9 cellular contexts compared by ENCODE assay signal in the genomic region with DNA sequence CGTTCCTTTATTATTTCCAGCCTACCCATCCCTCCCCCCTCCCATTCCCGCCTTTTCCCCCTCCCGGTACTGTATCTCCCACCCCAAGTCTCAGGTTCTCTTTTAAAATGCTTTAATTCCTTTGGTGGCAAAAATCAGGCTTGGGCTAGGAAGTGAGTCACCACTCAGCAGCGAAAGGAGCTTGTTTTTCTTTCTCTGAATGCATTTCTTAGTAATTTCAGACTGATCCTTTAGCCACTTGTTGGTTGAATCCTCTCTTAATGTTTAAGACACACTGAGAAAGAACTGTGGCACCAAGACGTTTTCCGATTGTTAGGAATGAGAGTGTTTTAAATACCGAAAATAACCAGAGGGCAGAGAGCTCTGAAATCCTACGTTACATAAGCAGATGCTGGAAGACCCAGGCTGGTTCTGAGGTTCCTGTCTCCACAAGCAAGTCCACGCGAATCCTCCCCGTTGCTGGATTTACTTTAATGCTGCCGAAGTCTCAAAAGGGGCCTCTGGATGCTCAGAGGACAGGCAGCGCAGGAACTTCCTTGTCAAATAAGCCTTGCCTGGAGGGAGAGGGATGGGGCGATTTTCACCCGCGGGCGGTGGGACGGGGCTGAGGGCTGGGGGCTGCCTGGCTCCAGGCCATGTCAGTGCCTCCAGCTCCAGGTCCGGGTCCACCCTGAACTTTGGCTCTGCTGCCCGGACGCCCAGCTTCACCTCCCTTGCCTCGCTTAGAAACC. TPM values are rescaled to one million over a fixed set of nuclear protein-coding genes. Genes with fewer than 3 reads are reported as not detected.
DNase-seq lines count a peak whose midpoint lies in the region; ATAC-seq and TF ChIP-seq lines count a peak whose summit lies in the region.
"Had no signal": no experiment of that assay in that cellular context is flagged by ENCODE, and none has a peak within 500 bp of the region (broad histone marks: within the 10 kb centered on the region; RNA-seq: fewer than 3 reads in every experiment).

No MANE protein-coding gene starts in this region.

- H3K36me3 ChIP-seq in H7 (replicated peaks; ENCODE audit: control insufficient read depth, insufficient read depth, low read length) (no peaks in the 10 kb centered on the region), right atrium auricular region (no peaks in the 10 kb centered on the region)

- peak overlapping the region; percentile 2 for H3K4me3 Mint-ChIP-seq in activated CD4-positive, alpha-beta memory T cell treated with anti-CD3 and anti-CD28 coated beads for 36 hours

- POLR2A ChIA-PET in activated CD4-positive, alpha-beta memory T cell treated with anti-CD3 and anti-CD28 coated beads for 36 hours (lab: Charles Lee): interaction anchor here (0.7 kb wide), 1 partner anchor 180 kb away, joined by 3 read pairs; the partner anchor contains the start of gene CMSS1

- DNase-seq in H7 (peak; percentile 30), right atrium auricular region (ENCODE audit: low spot score) (peak; percentile 68), retinal pigment epithelial cell (ENCODE audit: low read depth) (peak; percentile 71)
- no peak for DNase-seq in activated CD4-positive, alpha-beta memory T cell treated with anti-CD3 and anti-CD28 coated beads for 36 hours
- DNase-seq: naive B cell had no signal

- H3K9me3 Mint-ChIP-seq in activated CD4-positive, alpha-beta memory T cell treated with anti-CD3 and anti-CD28 coated beads for 36 hours: no peaks in the 10 kb centered on the region

- peaks cover 0 to 11% of the 10 kb centered on the region in 2 donors for H3K4me1 ChIP-seq in right atrium auricular region

- H3K4me3 ChIP-seq in H7 (ENCODE audit: insufficient read depth, low read depth, low read length) (peak overlapping the region; percentile 60), right atrium auricular region (peak overlapping the region; percentile 57 to 61), retinal pigment epithelial cell (ENCODE audit: low read length) (peak overlapping the region; percentile 86)

- peaks cover 50% of the 10 kb centered on the region for H3K27me3 Mint-ChIP-seq in activated CD4-positive, alpha-beta memory T cell treated with anti-CD3 and anti-CD28 coated beads for 36 hours

- H3K9me3 ChIP-seq in right atrium auricular region: no peaks in the 10 kb centered on the region

- H3K27me3 ChIP-seq in H7 (ENCODE audit: control insufficient read depth, insufficient read depth, low read length): peaks cover 13% of the 10 kb centered on the region
- H3K27me3 ChIP-seq in right atrium auricular region: no peaks in the 10 kb centered on the region

- ATAC-seq in HG03571 (IDR thresholded peaks at IDR 0.05; ENCODE audit: unreplicated experiment) (no peak), GM19395 (IDR thresholded peaks at IDR 0.05; ENCODE audit: unreplicated experiment) (no peak), HG03354 (IDR thresholded peaks at IDR 0.05; ENCODE audit: poor library complexity, severe bottlenecking, unreplicated experiment) (no peak), GM21360 (IDR thresholded peaks at IDR 0.05; ENCODE audit: unreplicated experiment) (no peak)

- intact Hi-C loops in activated CD4-positive, alpha-beta memory T cell treated with anti-CD3 and anti-CD28 coated beads for 36 hours (cut with micrococcal nuclease): no loop called here

- H3K36me3 Mint-ChIP-seq in activated CD4-positive, alpha-beta memory T cell treated with anti-CD3 and anti-CD28 coated beads for 36 hours: no peaks in the 10 kb centered on the region

- H3K27ac Mint-ChIP-seq in activated CD4-positive, alpha-beta memory T cell treated with anti-CD3 and anti-CD28 coated beads for 36 hours: no peak overlapping the region

- TF ChIP-seq CTCF in right atrium auricular region (IDR thresholded peaks at IDR 0.05) (no peak), retinal pigment epithelial cell (conservative IDR thresholded peaks at IDR 0.05; ENCODE audit: low read depth, low read length) (no peak)

- CTCF ChIA-PET in activated CD4-positive, alpha-beta memory T cell treated with anti-CD3 and anti-CD28 coated beads for 36 hours (lab: Charles Lee): no interaction called here

- peak overlapping the region; percentile 83 to 89 for H3K27ac ChIP-seq in right atrium auricular region

- peaks cover 15% of the 10 kb centered on the region for H3K4me1 Mint-ChIP-seq in activated CD4-positive, alpha-beta memory T cell treated with anti-CD3 and anti-CD28 coated beads for 36 hours (ENCODE audit: low read depth)

RNA-seq across cellular contexts. Expression of gene COL8A1, which starts 0.8 kb away (rescaled TPM):
- 0.59 and 1.2 TPM in 2 replicates for total RNA-seq in H7 (2014; rRNA removed; shearing (Covaris generic))
- total RNA-seq in activated CD4-positive, alpha-beta memory T cell treated with anti-CD3 and anti-CD28 coated beads for 36 hours: not detected
- 10 to 100 TPM; 43.3 to 53.8 TPM for total RNA-seq in right atrium auricular region

Comparison
In these comparisons a context has a peak if more than half of its experiments do, and no peak if none do; other contexts are left out.
1. RNA of gene COL8A1, which starts 0.8 kb away (total RNA-seq): 43.3 to 53.8 TPM in right atrium auricular region; 0.59 to 1.2 TPM in H7 and not detected in activated CD4-positive, alpha-beta memory T cell treated with anti-CD3 and anti-CD28 coated beads for 36 hours; every median in the first group is over 10 times any median in the second.
2. Peak in every context shown above with its lines, with median percentiles within 50 percentile points of each other: H3K4me3 ChIP-seq.